Comparison of ENCODE assay signal across 18 cellular contexts in genomic region chr4:5158825-5159224, GRCh38.
DNase-seq lines count a peak whose midpoint lies in the region; ATAC-seq, FAIRE-seq and TF ChIP-seq lines count a peak whose summit lies in the region.
"Had no signal": no experiment of that assay in that cellular context is flagged by ENCODE, and none has a peak within 500 bp of the region (broad histone marks: within the 10 kb centered on the region; RNA-seq: fewer than 3 reads in every experiment).

No MANE protein-coding gene starts in this region.

- H3K4me3 Mint-ChIP-seq in H9 (no peak overlapping the region), osteocyte (ENCODE audit: unreplicated experiment) (no peak overlapping the region), T-helper 17 cell (no peak overlapping the region)
- H3K4me3 Mint-ChIP-seq: CD8-positive, alpha-beta memory T cell had no signal

- H3K9me3 ChIP-seq in H9 (ENCODE audit: control insufficient read depth, low read depth, low read length) = no peaks in the 10 kb centered on the region
- no peaks in the 10 kb centered on the region for H3K9me3 ChIP-seq in right atrium auricular region
- H3K9me3 ChIP-seq in T-helper 17 cell (ENCODE audit: control insufficient read depth, low read length, poor library complexity, severe bottlenecking) = no peaks in the 10 kb centered on the region
- H3K9me3 ChIP-seq: BLaER1 had no signal

- no peak overlapping the region for H2BK120ac ChIP-seq in H9 (ENCODE audit: low read depth, low read length, poor library complexity, severe bottlenecking)

- no peaks in the 10 kb centered on the region for H4K20me1 ChIP-seq in H9 (ENCODE audit: control insufficient read depth, insufficient read depth, insufficient read length)
- H4K20me1 ChIP-seq: BLaER1 had no signal

- TF ChIP-seq CTCF in H9 (conservative IDR thresholded peaks at IDR 0.05) (no peak), bronchial epithelial cell (IDR thresholded peaks at IDR 0.05; ENCODE audit: insufficient read depth, low read length, severe bottlenecking) (no peak), osteocyte (IDR thresholded peaks at IDR 0.05) (no peak), right atrium auricular region (IDR thresholded peaks at IDR 0.05) (no peak)

- H4K91ac ChIP-seq in H9 (ENCODE audit: insufficient read length, low read depth, low read length) = no peak overlapping the region

- WGBS in H9 (ENCODE audit: extremely low coverage, insufficient read length, low lambda C conversion rate) = no CpG with 5 or more reads among the region's 6 CpGs

- no peak overlapping the region for H3K56ac ChIP-seq in H9 (ENCODE audit: insufficient read length, low read depth, low read length)

- no peaks in the 10 kb centered on the region for H3K79me2 ChIP-seq in H9 (ENCODE audit: insufficient read depth, low read length)

- H3K27me3 ChIP-seq in H9 (ENCODE audit: insufficient read depth, low read length) = no peaks in the 10 kb centered on the region
- no peaks in the 10 kb centered on the region for H3K27me3 ChIP-seq in bronchial epithelial cell (ENCODE audit: control insufficient read depth, insufficient read depth, low read length)
- H3K27me3 ChIP-seq in right atrium auricular region = no peaks in the 10 kb centered on the region
- H3K27me3 ChIP-seq: BLaER1 had no signal

- no peak overlapping the region for H3K4ac ChIP-seq in H9 (ENCODE audit: low read depth, low read length)

- H3K9ac ChIP-seq in H9 (ENCODE audit: extremely low read depth, insufficient read length, low read length) = no peak overlapping the region
- H3K9ac ChIP-seq: BLaER1 had no signal

- H3K4me1 ChIP-seq in H9 (ENCODE audit: insufficient read depth, low read length) (no peaks in the 10 kb centered on the region), right atrium auricular region (no peaks in the 10 kb centered on the region)
- H3K4me1 ChIP-seq: BLaER1 had no signal

- no peak overlapping the region for H4K8ac ChIP-seq in H9 (replicated peaks; ENCODE audit: insufficient read length, low read depth, low read length)

- H4K5ac ChIP-seq in H9 (ENCODE audit: insufficient read length, low read depth, low read length) = no peak overlapping the region

- peak overlapping the region; percentile 4; the same call in 1 of the 2 replicates for H3K14ac ChIP-seq in H9 (ENCODE audit: insufficient read depth, low read length)

- ATAC-seq in T-helper 17 cell (no peak), SK-N-SH treated with all-trans-retinoic acid at 6 μM for 48 hours (no peak)
- ATAC-seq: GM12878 had no signal

- no peak overlapping the region for H3K4me2 ChIP-seq in H9 (ENCODE audit: insufficient read depth, insufficient read length, low read length)
- H3K4me2 ChIP-seq: BLaER1 had no signal

- peak; percentile 0 for DNase-seq in NCI-H748 (lab: John Stamatoyannopoulos, UW; ENCODE audit: unreplicated experiment)
- no peak for DNase-seq in NCI-H748 treated with DMSO at 0.1 percent for 48 hours (lab: John Stamatoyannopoulos, UW)
- DNase-seq in H9 = no peak
- no peak for DNase-seq in bronchial epithelial cell (ENCODE audit: low read depth)
- peak; percentile 57 for DNase-seq in osteocyte (ENCODE audit: extremely low spot score, unreplicated experiment)
- DNase-seq in right atrium auricular region (ENCODE audit: low spot score) = no peak
- no peak for DNase-seq in T-helper 17 cell
- DNase-seq: AML-193; CD8-positive, alpha-beta memory T cell; DMS79; GOT3; HCEC 1CT had no signal

- peaks cover 13% of the 10 kb centered on the region for H3K27me3 Mint-ChIP-seq in H9 (ENCODE audit: low read depth)
- no peaks in the 10 kb centered on the region for H3K27me3 Mint-ChIP-seq in osteocyte (ENCODE audit: unreplicated experiment)
- peaks cover 15% of the 10 kb centered on the region for H3K27me3 Mint-ChIP-seq in T-helper 17 cell

- no peak overlapping the region for H2AK5ac ChIP-seq in H9 (ENCODE audit: insufficient read length, low read length)

- no peaks in the 10 kb centered on the region for H3K23me2 ChIP-seq in H9 (ENCODE audit: insufficient read length, low read depth, low read length, poor library complexity, severe bottlenecking)

- H3K36me3 ChIP-seq in bronchial epithelial cell (ENCODE audit: control insufficient read depth, insufficient read depth, low read length) = no peaks in the 10 kb centered on the region
- no peaks in the 10 kb centered on the region for H3K36me3 ChIP-seq in right atrium auricular region
- H3K36me3 ChIP-seq: BLaER1 had no signal

- FAIRE-seq in bronchial epithelial cell (lab: Jason Lieb, UNC) = peak; percentile 18
- FAIRE-seq: GM12878, GM18507, HTR-8/SVneo had no signal

- H3T11ph ChIP-seq in H9 (ENCODE audit: low read length) = no peak overlapping the region

- no peak overlapping the region for H3K18ac ChIP-seq in H9 (ENCODE audit: insufficient read length, low read depth, low read length)

- no peak overlapping the region for H3K4me3 ChIP-seq in bronchial epithelial cell (ENCODE audit: low read depth, low read length)
- no peak overlapping the region for H3K4me3 ChIP-seq in right atrium auricular region
- H3K4me3 ChIP-seq: BLaER1, GM12878 had no signal

- no peak overlapping the region for H3K23ac ChIP-seq in H9 (ENCODE audit: insufficient read length, low read depth, low read length)

- H3K4me1 Mint-ChIP-seq in H9 = peaks cover 11 to 15% of the 10 kb centered on the region in 2 experiments
- peaks cover 42% of the 10 kb centered on the region for H3K4me1 Mint-ChIP-seq in osteocyte (ENCODE audit: unreplicated experiment)
- no peaks in the 10 kb centered on the region for H3K4me1 Mint-ChIP-seq in T-helper 17 cell
- H3K4me1 Mint-ChIP-seq: CD8-positive, alpha-beta memory T cell had no signal

- H2BK20ac ChIP-seq in H9 (ENCODE audit: low read depth, low read length, poor library complexity, severe bottlenecking) = no peak overlapping the region

- H2AFZ ChIP-seq in H9 (ENCODE audit: low read length) = no peak overlapping the region

- H3K79me1 ChIP-seq in H9 (ENCODE audit: insufficient read depth, low read depth, low read length, poor library complexity, severe bottlenecking) = no peaks in the 10 kb centered on the region

- H3K27ac ChIP-seq in H9 (ENCODE audit: insufficient read length, low read depth, low read length) (no peak overlapping the region), right atrium auricular region (no peak overlapping the region)
- H3K27ac ChIP-seq: 22Rv1, BLaER1 had no signal

- H3K27ac Mint-ChIP-seq in H9 (no peak overlapping the region), osteocyte (ENCODE audit: unreplicated experiment) (no peak overlapping the region), T-helper 17 cell (no peak overlapping the region)
- H3K27ac Mint-ChIP-seq: CD8-positive, alpha-beta memory T cell had no signal

- no peak overlapping the region for H2BK5ac ChIP-seq in H9 (ENCODE audit: insufficient read length, low read length)

- H3K36me3 Mint-ChIP-seq in H9 (ENCODE audit: insufficient read depth in 1 of 3, low read depth in 3 of 3) = no peaks in the 10 kb centered on the region; a peak in 1 of 7 replicates
- H3K36me3 Mint-ChIP-seq in osteocyte (ENCODE audit: unreplicated experiment) = peaks cover 5% of the 10 kb centered on the region
- H3K36me3 Mint-ChIP-seq in T-helper 17 cell (ENCODE audit: low read depth) = no peaks in the 10 kb centered on the region

- no peaks in the 10 kb centered on the region; a peak in 1 of 5 replicates for H3K9me3 Mint-ChIP-seq in H9
- H3K9me3 Mint-ChIP-seq in osteocyte (ENCODE audit: unreplicated experiment) = no peaks in the 10 kb centered on the region

- no peak overlapping the region for H2BK15ac ChIP-seq in H9 (ENCODE audit: low read depth, low read length)

- no peak overlapping the region for H2BK12ac ChIP-seq in H9 (ENCODE audit: insufficient read length, low read depth, low read length)

TF ChIP-seq in SK-N-SH treated with all-trans-retinoic acid at 6 μM for 48 hours, 23 proteins besides CTCF, POLR2A, EP300 and RAD21:
- TF ChIP-seq CREB5 (CRISPR knock-in tag; IDR thresholded peaks at IDR 0.05; ENCODE audit: low read depth) (no peak), ZNF8 (CRISPR knock-in tag; IDR thresholded peaks at IDR 0.05) (no peak), ZC3H10 (CRISPR knock-in tag; IDR thresholded peaks at IDR 0.05) (no peak), SNAI2 (CRISPR knock-in tag; IDR thresholded peaks at IDR 0.05) (no peak), ESRRG (CRISPR knock-in tag; IDR thresholded peaks at IDR 0.05) (no peak), GLIS3 (CRISPR knock-in tag; IDR thresholded peaks at IDR 0.05) (no peak), CSDC2 (CRISPR knock-in tag; IDR thresholded peaks at IDR 0.05) (no peak), ZFP3 (CRISPR knock-in tag; IDR thresholded peaks at IDR 0.05) (no peak), ZFP30 (CRISPR knock-in tag; IDR thresholded peaks at IDR 0.05) (no peak)

Comparison
In these comparisons a context has a peak if more than half of its experiments do, and no peak if none do; other contexts are left out.
1. DNase-seq: peak in NCI-H748 (single experiment) and osteocyte (single experiment); none in NCI-H748 treated with DMSO at 0.1 percent for 48 hours (single experiment), H9 (single experiment), bronchial epithelial cell (single experiment), right atrium auricular region (single experiment) and T-helper 17 cell (0 of 3).